In the genomic region with DNA sequence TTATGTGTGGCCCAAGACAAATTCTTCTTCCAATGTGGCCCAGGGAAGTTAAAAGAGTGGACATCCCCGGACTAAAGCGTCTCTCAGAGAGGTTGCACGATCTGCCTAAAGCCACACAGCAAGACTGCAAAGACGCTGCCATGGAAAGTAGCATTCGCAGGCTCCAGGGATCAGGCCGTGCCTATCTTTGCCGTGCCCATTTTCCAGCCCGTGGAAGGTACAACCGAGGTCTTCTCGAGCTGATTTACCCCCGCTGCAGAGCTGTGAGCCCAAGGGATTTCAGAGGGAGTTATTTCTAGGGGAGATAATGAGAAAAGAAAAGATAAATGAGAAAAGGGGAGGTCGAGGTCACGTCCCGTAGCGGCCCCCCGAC, we compare ENCODE assay signal across 8 cellular contexts. TPM values are rescaled to one million over a fixed set of nuclear protein-coding genes. Genes with fewer than 3 reads are reported as not detected.
DNase-seq lines count a peak whose midpoint lies in the region; ATAC-seq and TF ChIP-seq lines count a peak whose summit lies in the region.

No MANE protein-coding gene starts in this region.

- no peak for TF ChIP-seq POLR2A in spleen (IDR thresholded peaks at IDR 0.05)

- peak overlapping the region; percentile 39 for H3K4me3 ChIP-seq in HFF-Myc (replicated peaks; ENCODE audit: low read depth, low read length)
- H3K4me3 ChIP-seq in iPS DF 6.9 (ENCODE audit: low read length), result peak overlapping the region; percentile 83; the same call in 1 of the 2 replicates
- peak overlapping the region; percentile 43 to 85 (median 52) for H3K4me3 ChIP-seq in spleen

- CTCF ChIA-PET in activated CD8-positive, alpha-beta T cell treated with anti-CD3 and anti-CD28 coated beads for 36 hours (lab: Charles Lee), result interaction anchor here (0.6 to 9.3 kb wide), 33 partner anchors 9 to 209 kb away, joined by 3 to 75 read pairs (median 4); a partner anchor contains a TSS

- intact Hi-C loops in activated CD8-positive, alpha-beta T cell treated with anti-CD3 and anti-CD28 coated beads for 36 hours (cut with micrococcal nuclease), result no loop called here
- intact Hi-C loops in spleen (cut with DNase I; ENCODE audit: low total_unique reads), result no loop called here

- no peaks in the 10 kb centered on the region for H3K27me3 ChIP-seq in iPS DF 6.9 (ENCODE audit: control insufficient read depth, insufficient read depth, low read length)
- H3K27me3 ChIP-seq in spleen (replicated peaks in 1 of 7), result peaks cover 0 to 7% (median 0%) of the 10 kb centered on the region in 7 donors

- peak overlapping the region; percentile 52 for H3K27ac Mint-ChIP-seq in activated CD8-positive, alpha-beta T cell treated with anti-CD3 and anti-CD28 coated beads for 36 hours

- DNase-seq in HFF-Myc (ENCODE audit: extremely low read depth, low read depth) (no peak), iPS DF 6.9 (ENCODE audit: low read depth, low spot score) (no peak), spleen (no peak), DMS153 treated with DMSO at 0.1 percent for 48 hours (lab: John Stamatoyannopoulos, UW; ENCODE audit: unreplicated experiment) (no peak), NCI-H2196 treated with DMSO at 0.1 percent for 48 hours (lab: John Stamatoyannopoulos, UW; ENCODE audit: unreplicated experiment) (no peak)
- DNase-seq in activated CD8-positive, alpha-beta T cell treated with anti-CD3 and anti-CD28 coated beads for 36 hours, result no peak
- DNase-seq in stimulated activated CD4-positive, alpha-beta T cell treated with anti-CD3 and anti-CD28 coated beads, Interleukin-1b, Interleukin-23, amount 100 ng/mL, for 48 hours, result no peak

- H3K9me3 ChIP-seq in iPS DF 6.9 (ENCODE audit: control insufficient read depth, insufficient read depth, low read length) (no peaks in the 10 kb centered on the region), spleen (no peaks in the 10 kb centered on the region)

- ATAC-seq in activated CD8-positive, alpha-beta T cell treated with anti-CD3 and anti-CD28 coated beads for 36 hours, result no peak
- no peak for ATAC-seq in HG03520 (IDR thresholded peaks at IDR 0.05; ENCODE audit: unreplicated experiment)

- POLR2A ChIA-PET in activated CD8-positive, alpha-beta T cell treated with anti-CD3 and anti-CD28 coated beads for 36 hours (lab: Charles Lee), result interaction anchor here (1.0 to 1.9 kb wide), 4 partner anchors 10 to 101 kb away, joined by 3 to 5 read pairs (median 5); no protein-coding TSS in a partner anchor

- H3K9me3 Mint-ChIP-seq in activated CD8-positive, alpha-beta T cell treated with anti-CD3 and anti-CD28 coated beads for 36 hours, result no peaks in the 10 kb centered on the region

- H3K4me1 Mint-ChIP-seq in activated CD8-positive, alpha-beta T cell treated with anti-CD3 and anti-CD28 coated beads for 36 hours (ENCODE audit: low read depth), result peaks cover 15% of the 10 kb centered on the region

- H3K4me1 ChIP-seq in iPS DF 6.9 (ENCODE audit: control insufficient read depth, insufficient read depth, low read length) (peaks cover 7% of the 10 kb centered on the region), spleen (peaks cover 13 to 54% (median 27%) of the 10 kb centered on the region in 6 donors)

- WGBS in iPS DF 6.9 (ENCODE audit: insufficient coverage, insufficient read length), result no CpG with 5 or more reads among the region's 16 CpGs
- WGBS in spleen, 5 donors, result 30 to 47% (median 40%) methylated on average over 13 to 16 of the region's 16 CpGs

- TF ChIP-seq CTCF in HFF-Myc (IDR thresholded peaks at IDR 0.05; ENCODE audit: low read depth, low read length, missing control alignments) (no peak), spleen (IDR thresholded peaks at IDR 0.05 in 8 of 11, conservative IDR thresholded peaks at IDR 0.05 in 3 of 11) (no peak)
- no peak for TF ChIP-seq CTCF in activated CD8-positive, alpha-beta T cell treated with anti-CD3 and anti-CD28 coated beads for 36 hours (IDR thresholded peaks at IDR 0.05)

- no peaks in the 10 kb centered on the region for H3K27me3 Mint-ChIP-seq in activated CD8-positive, alpha-beta T cell treated with anti-CD3 and anti-CD28 coated beads for 36 hours

- H3K36me3 Mint-ChIP-seq in activated CD8-positive, alpha-beta T cell treated with anti-CD3 and anti-CD28 coated beads for 36 hours (ENCODE audit: low read depth), result peaks cover 5% of the 10 kb centered on the region

- H3K36me3 ChIP-seq in iPS DF 6.9 (ENCODE audit: control insufficient read depth, insufficient read depth, low read length) (no peaks in the 10 kb centered on the region), spleen (no peaks in the 10 kb centered on the region)

- H3K4me3 Mint-ChIP-seq in activated CD8-positive, alpha-beta T cell treated with anti-CD3 and anti-CD28 coated beads for 36 hours, result peak overlapping the region; percentile 79

- no peak overlapping the region for H3K27ac ChIP-seq in iPS DF 6.9 (ENCODE audit: low read length)
- H3K27ac ChIP-seq in spleen, result peak overlapping the region in 5 of 8 donors; percentile 5 to 68 (median 45)

RNA-seq across cellular contexts. Expression of a gene that starts 1.0 kb away (rescaled TPM):
- under 1 TPM; 0.32 to 0.38 TPM for total RNA-seq in activated CD8-positive, alpha-beta T cell treated with anti-CD3 and anti-CD28 coated beads for 36 hours
- total RNA-seq in spleen, result 1 to 10 TPM in 3 of 7 donors, under 1 TPM in 3, not detected in 1; 0.32 to 2.1 (median 1.2) TPM
- under 1 TPM; 0.07 to 0.54 (median 0.14) TPM for polyA plus RNA-seq in spleen

RNA-seq across cellular contexts. Expression of a gene that starts 3.7 kb away (rescaled TPM):
- 10 to 100 TPM; 92.6 to 94.2 TPM for total RNA-seq in activated CD8-positive, alpha-beta T cell treated with anti-CD3 and anti-CD28 coated beads for 36 hours
- 100 to 1,000 TPM in 3 of 7 donors, 10 to 100 TPM in 4; 67.1 to 119 (median 98.8) TPM for total RNA-seq in spleen
- polyA plus RNA-seq in spleen, result 100 to 1,000 TPM in 1 of 3 donors, 10 to 100 TPM in 2; 57.2 to 105 (median 83.9) TPM

RNA-seq across cellular contexts. Expression of a gene that starts 18.7 kb away (rescaled TPM):
- 1 to 10 TPM; 3.7 to 4.6 TPM for total RNA-seq in activated CD8-positive, alpha-beta T cell treated with anti-CD3 and anti-CD28 coated beads for 36 hours
- 1 to 10 TPM in 5 of 7 donors, not detected in 2; 1.3 to 4.6 (median 1.9) TPM for total RNA-seq in spleen
- 1 to 10 TPM in 2 of 3 donors, under 1 TPM in 1; 0.65 to 2.1 (median 1.2) TPM for polyA plus RNA-seq in spleen

RNA-seq across cellular contexts. Expression of a gene that starts 46.4 kb away (rescaled TPM):
- 10 to 100 TPM; 63.4 to 67.8 TPM for total RNA-seq in activated CD8-positive, alpha-beta T cell treated with anti-CD3 and anti-CD28 coated beads for 36 hours
- total RNA-seq in spleen, result 10 to 100 TPM; 46.7 to 63.8 (median 57.7) TPM
- 100 to 1,000 TPM in 2 of 3 donors, 10 to 100 TPM in 1; 87.6 to 111 (median 111) TPM for polyA plus RNA-seq in spleen

RNA-seq across cellular contexts. Expression of a gene that starts 53.1 kb away (rescaled TPM):
- 10 to 100 TPM; 38.3 to 38.8 TPM for total RNA-seq in activated CD8-positive, alpha-beta T cell treated with anti-CD3 and anti-CD28 coated beads for 36 hours
- 10 to 100 TPM; 42.3 to 82.2 (median 67.3) TPM for total RNA-seq in spleen
- polyA plus RNA-seq in spleen, result 10 to 100 TPM; 31.4 to 56.9 (median 38.0) TPM
